ENCODE assay signal across 30 cellular contexts in genomic region chr6:138328210-138328609, GRCh38. TPM values are rescaled to one million over a fixed set of nuclear protein-coding genes. Genes with fewer than 3 reads are reported as not detected.
"Had no signal": no experiment of that assay in that cellular context is flagged by ENCODE, and none has a peak within 500 bp of the region (broad histone marks: within the 10 kb centered on the region; RNA-seq: fewer than 3 reads in every experiment).

No MANE protein-coding gene starts in this region.

- H3K9me3 ChIP-seq: Peyer's patch, SK-N-SH had no signal

- H3K4me3 Mint-ChIP-seq: activated CD8-positive, alpha-beta T cell treated with anti-CD3 and anti-CD28 coated beads, Interleukin-2, amount 10 ng/mL, durations not matched to agents 7 days and 5 days; activated naive CD4-positive, alpha-beta T cell treated with anti-CD3 and anti-CD28 coated beads, Interleukin-2, amount 50 U/mL, for 24 hours; T-helper 1 cell treated with Interleukin-12 subunit alpha and Interleukin-12 subunit beta and Interleukin-4 antibody, amounts not matched to agents 30 μg/mL and 1 μg/mL, for 36 hours had no signal

- DNase-seq: activated CD4-positive, alpha-beta T cell treated with anti-CD3 and anti-CD28 coated beads for 4 hours; activated CD8-positive, alpha-beta memory T cell treated with anti-CD3 and anti-CD28 coated beads, Interleukin-2, amount 50 U/mL, for 48 hours; activated CD8-positive, alpha-beta T cell treated with anti-CD3 and anti-CD28 coated beads, Interleukin-2, amount 10 ng/mL, durations not matched to agents 7 days and 5 days; activated effector memory CD4-positive, alpha-beta T cell treated with Interleukin-2 at 50 U/mL for 16 hours; activated naive CD4-positive, alpha-beta T cell; activated T-cell treated with anti-CD3 and anti-CD28 coated beads, Interleukin-2, amount 50 U/mL, for 1 hour; aorta; brain microvascular endothelial cell; KG1; MV-4-11; NCI-H1105; NCI-H1436; NCI-H1694 treated with DMSO at 0.1 percent for 48 hours; NCI-H2029 treated with DMSO at 0.1 percent for 48 hours; NCI-H345; NCI-H510A; NCI-H526 treated with DMSO at 0.1 percent for 48 hours; NCI-H82; Peyer's patch; Right ventricle myocardium superior; SJCRH30; SK-N-SH; T-helper 9 cell; WERI-Rb-1 had no signal

- H3K9ac ChIP-seq: SK-N-SH had no signal

- H3K4me1 Mint-ChIP-seq: activated naive CD4-positive, alpha-beta T cell treated with anti-CD3 and anti-CD28 coated beads, Interleukin-2, amount 50 U/mL, for 24 hours had no signal

- H3K27me3 ChIP-seq: brain microvascular endothelial cell, cardiac muscle cell, Peyer's patch, SJCRH30 had no signal

- H3K27ac ChIP-seq: brain microvascular endothelial cell, cardiac muscle cell, Peyer's patch, RWPE1, SJCRH30, WERI-Rb-1 had no signal

- H3K4me2 ChIP-seq: SK-N-SH had no signal

- H3K9me3 Mint-ChIP-seq: activated naive CD4-positive, alpha-beta T cell treated with anti-CD3 and anti-CD28 coated beads, Interleukin-2, amount 50 U/mL, for 24 hours; T-helper 1 cell treated with Interleukin-12 subunit alpha and Interleukin-12 subunit beta and Interleukin-4 antibody, amounts not matched to agents 30 μg/mL and 1 μg/mL, for 36 hours had no signal

- H3K27ac Mint-ChIP-seq: activated CD8-positive, alpha-beta T cell treated with anti-CD3 and anti-CD28 coated beads, Interleukin-2, amount 10 ng/mL, durations not matched to agents 7 days and 5 days; activated naive CD4-positive, alpha-beta T cell treated with anti-CD3 and anti-CD28 coated beads, Interleukin-2, amount 50 U/mL, for 24 hours; T-helper 1 cell treated with Interleukin-12 subunit alpha and Interleukin-12 subunit beta and Interleukin-4 antibody, amounts not matched to agents 30 μg/mL and 1 μg/mL, for 36 hours had no signal

- H3K4me1 ChIP-seq: Peyer's patch, SJCRH30 had no signal

- H3K36me3 ChIP-seq: brain microvascular endothelial cell, cardiac muscle cell, Peyer's patch, WERI-Rb-1 had no signal

- H3K36me3 Mint-ChIP-seq: activated naive CD4-positive, alpha-beta T cell treated with anti-CD3 and anti-CD28 coated beads, Interleukin-2, amount 50 U/mL, for 24 hours had no signal

- H3K4me3 ChIP-seq: cardiac muscle cell, Peyer's patch, SJCRH30 had no signal

- ATAC-seq: activated CD8-positive, alpha-beta T cell treated with anti-CD3 and anti-CD28 coated beads, Interleukin-2, amount 10 ng/mL, durations not matched to agents 7 days and 5 days had no signal

RNA-seq across cellular contexts. Expression of gene SMIM28, which starts 49.5 kb away (rescaled TPM):
- total RNA-seq: activated CD8-positive, alpha-beta T cell treated with anti-CD3 and anti-CD28 coated beads, Interleukin-2, amount 10 ng/mL, durations not matched to agents 7 days and 5 days; aorta; cardiac muscle cell; LHCN-M2; M059J; Peyer's patch; Right ventricle myocardium superior had no signal
- polyA plus RNA-seq: aorta, cardiac muscle cell, SK-N-SH had no signal
